10 cellular contexts compared by ENCODE assay signal in the genomic region with DNA sequence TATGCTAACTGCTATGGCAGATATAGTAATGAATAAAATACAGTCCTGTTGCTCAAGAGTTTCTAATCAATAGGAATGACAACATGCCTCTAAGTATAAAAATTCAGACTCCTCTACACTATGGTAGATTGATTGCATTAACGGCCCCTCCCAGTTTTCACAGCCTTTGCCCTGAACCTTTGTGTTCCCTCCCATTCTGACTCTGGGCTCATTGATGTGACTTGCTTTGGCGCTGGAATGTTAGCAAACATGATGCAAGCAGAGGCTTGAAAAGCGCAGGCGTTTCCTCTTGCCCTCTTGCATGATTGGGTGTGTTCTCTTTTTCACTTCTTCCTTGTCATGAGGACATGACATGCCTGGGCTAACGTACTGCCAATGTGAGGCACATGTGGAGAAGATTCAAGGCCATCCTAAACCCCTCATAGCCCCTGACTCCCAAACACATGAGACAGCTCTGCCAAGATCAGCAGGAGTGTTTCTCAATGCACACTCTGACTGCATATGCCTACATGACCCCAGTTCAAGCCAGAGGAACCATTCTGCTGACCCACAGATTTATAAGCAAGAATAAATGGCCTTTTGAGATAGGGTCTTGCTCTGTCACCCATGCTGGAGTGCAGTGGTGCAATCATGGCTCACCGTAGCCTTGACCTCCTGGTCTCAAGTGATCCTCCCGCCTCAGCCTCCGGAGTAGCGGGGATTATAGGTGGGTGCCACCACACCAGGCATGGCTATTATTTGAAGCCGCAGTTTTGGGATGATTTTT. TPM values are rescaled to one million over a fixed set of nuclear protein-coding genes. Genes with fewer than 3 reads are reported as not detected.
DNase-seq lines count a peak whose midpoint lies in the region; ATAC-seq and TF ChIP-seq lines count a peak whose summit lies in the region.
"Had no signal": no experiment of that assay in that cellular context is flagged by ENCODE, and none has a peak within 500 bp of the region (broad histone marks: within the 10 kb centered on the region; RNA-seq: fewer than 3 reads in every experiment).

No MANE protein-coding gene starts in this region.

- no peaks in the 10 kb centered on the region for H3K27me3 Mint-ChIP-seq in activated T-helper 17 cell treated with anti-CD3 and anti-CD28 coated beads, Interleukin-2, amount 50 U/mL, for 72 hours

- no peak overlapping the region for H3K4me3 Mint-ChIP-seq in activated T-helper 17 cell treated with anti-CD3 and anti-CD28 coated beads, Interleukin-2, amount 50 U/mL, for 72 hours
- H3K4me3 Mint-ChIP-seq: nephron had no signal

- H3K4me1 ChIP-seq in parathyroid adenoma, result no peaks in the 10 kb centered on the region

- H2AFZ ChIP-seq in parathyroid adenoma, result peak overlapping the region; percentile 28

- H3K27me3 ChIP-seq in parathyroid adenoma (ENCODE audit: control insufficient read depth, insufficient read depth, low read length), result no peaks in the 10 kb centered on the region

- peaks cover 3% of the 10 kb centered on the region for H3K9me3 Mint-ChIP-seq in activated T-helper 17 cell treated with anti-CD3 and anti-CD28 coated beads, Interleukin-2, amount 50 U/mL, for 72 hours
- H3K9me3 Mint-ChIP-seq: nephron had no signal

- no peak overlapping the region for H3K27ac Mint-ChIP-seq in activated T-helper 17 cell treated with anti-CD3 and anti-CD28 coated beads, Interleukin-2, amount 50 U/mL, for 72 hours
- H3K27ac Mint-ChIP-seq: nephron had no signal

- TF ChIP-seq CTCF in parathyroid adenoma (IDR thresholded peaks at IDR 0.05), result no peak

- H3K27ac ChIP-seq in parathyroid adenoma, result no peak overlapping the region

- H3K9me3 ChIP-seq in parathyroid adenoma (ENCODE audit: control insufficient read depth, low read length), result no peaks in the 10 kb centered on the region

- peaks cover 18% of the 10 kb centered on the region for H3K4me1 Mint-ChIP-seq in activated T-helper 17 cell treated with anti-CD3 and anti-CD28 coated beads, Interleukin-2, amount 50 U/mL, for 72 hours

- peak; percentile 69 for DNase-seq in DMS53 (lab: John Stamatoyannopoulos, UW)
- DNase-seq in NCI-H510A (lab: John Stamatoyannopoulos, UW), result peak; percentile 29
- peak; percentile 42 for DNase-seq in fibroblast of gingiva (ENCODE audit: low read depth)
- DNase-seq in effector CD8-positive, alpha-beta T cell (lab: John Stamatoyannopoulos, UW), result no peak
- DNase-seq in OCI-M1 (lab: John Stamatoyannopoulos, UW), result no peak
- no peak for DNase-seq in SHP77 treated with DMSO at 0.1 percent for 48 hours (lab: John Stamatoyannopoulos, UW)

- H3K36me3 ChIP-seq in parathyroid adenoma (ENCODE audit: control insufficient read depth, insufficient read depth, low read length), result no peaks in the 10 kb centered on the region

- no peaks in the 10 kb centered on the region for H3K79me2 ChIP-seq in parathyroid adenoma

- H3K9ac ChIP-seq in parathyroid adenoma, result no peak overlapping the region

- no peak for ATAC-seq in activated T-helper 17 cell treated with anti-CD3 and anti-CD28 coated beads, Interleukin-2, amount 50 U/mL, for 72 hours (replicated peaks)

- H3K4me2 ChIP-seq in parathyroid adenoma (ENCODE audit: low read length), result no peak overlapping the region

- no peak overlapping the region for H3K4me3 ChIP-seq in parathyroid adenoma (ENCODE audit: low read depth, low read length)

- H3K36me3 Mint-ChIP-seq in activated T-helper 17 cell treated with anti-CD3 and anti-CD28 coated beads, Interleukin-2, amount 50 U/mL, for 72 hours (ENCODE audit: low read depth), result no peaks in the 10 kb centered on the region

RNA-seq across cellular contexts. Expression of a gene that starts 49.7 kb away (rescaled TPM):
- 100 to 1,000 TPM; 242 to 382 TPM for total RNA-seq in activated T-helper 17 cell treated with anti-CD3 and anti-CD28 coated beads, Interleukin-2, amount 50 U/mL, for 72 hours
- total RNA-seq: SK-MEL-5 had no signal

Comparison
In these comparisons a context has a peak if more than half of its experiments do, and no peak if none do; other contexts are left out.
1. DNase-seq: peak in DMS53 (single experiment), NCI-H510A (single experiment) and fibroblast of gingiva (single experiment); none in effector CD8-positive, alpha-beta T cell (single experiment), OCI-M1 (single experiment) and SHP77 treated with DMSO at 0.1 percent for 48 hours (single experiment).